In the genomic region with DNA sequence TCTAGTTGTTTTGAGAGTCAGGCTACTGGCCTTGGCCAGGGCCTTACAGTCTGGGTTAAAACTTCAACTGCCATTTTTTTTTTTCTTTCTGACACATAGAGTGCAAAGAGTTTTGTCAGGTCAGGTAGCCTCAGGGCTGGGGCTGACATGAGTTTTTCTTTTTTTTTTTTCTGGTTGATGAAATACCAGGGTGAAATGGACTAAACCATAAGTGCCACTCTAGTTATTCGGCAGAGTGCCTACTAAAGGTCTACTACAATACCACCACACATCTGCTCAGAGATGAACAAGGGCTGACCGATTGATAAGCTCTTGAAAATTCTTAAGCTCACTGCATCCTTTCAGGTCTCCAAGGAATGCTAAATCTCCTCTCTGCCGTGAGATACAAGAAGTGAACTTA, we compare ENCODE assay signal across 24 cellular contexts. TPM values are rescaled to one million over a fixed set of nuclear protein-coding genes. Genes with fewer than 3 reads are reported as not detected.
"Had no signal": no experiment of that assay in that cellular context is flagged by ENCODE, and none has a peak within 500 bp of the region (broad histone marks: within the 10 kb centered on the region; RNA-seq: fewer than 3 reads in every experiment).

No MANE protein-coding gene starts in this region.

- DNase-seq: activated CD4-positive, alpha-beta memory T cell treated with anti-CD3 and anti-CD28 coated beads, Interleukin-2, amount 10 ng/mL, durations not matched to agents 7 days and 5 days; activated CD4-positive, alpha-beta T cell treated with anti-CD3 and anti-CD28 coated beads for 1 hour; activated CD4-positive, alpha-beta T cell treated with anti-CD3 and anti-CD28 coated beads for 4 hours; activated CD4-positive, alpha-beta T cell treated with anti-CD3 and anti-CD28 coated beads, Interleukin-2, amount 10 ng/mL, durations not matched to agents 7 days and 5 days; activated CD4-positive, alpha-beta T cell treated with anti-CD3 and anti-CD28 coated beads, Interleukin-2, amount 50 U/mL, for 4 hours; activated CD8-positive, alpha-beta memory T cell treated with anti-CD3 and anti-CD28 coated beads, Interleukin-2, amount 50 U/mL, for 48 hours; activated gamma-delta T cell; activated naive CD4-positive, alpha-beta T cell; activated naive CD4-positive, alpha-beta T cell treated with anti-CD3 and anti-CD28 coated beads, Interleukin-2, amount 10 ng/mL, durations not matched to agents 7 days and 5 days; activated naive CD8-positive, alpha-beta T cell treated with anti-CD3 and anti-CD28 coated beads, Interleukin-2, amount 10 ng/mL, durations not matched to agents 7 days and 5 days; activated T-cell treated with anti-CD3 and anti-CD28 coated beads for 4 hours; activated T-cell treated with anti-CD3 and anti-CD28 coated beads, Interleukin-2, amount 50 U/mL, for 24 hours; activated T-cell treated with anti-CD3 and anti-CD28 coated beads, Interleukin-2, amount 50 U/mL, for 72 hours; central memory CD4-positive, alpha-beta T cell; cerebellar nuclear complex; colonic mucosa; effector CD8-positive, alpha-beta T cell; esophagus squamous epithelium; foreskin melanocyte; T-helper 2 cell had no signal

- H3K9me3 Mint-ChIP-seq: brain had no signal

- H3K27ac Mint-ChIP-seq: activated CD4-positive, alpha-beta memory T cell treated with anti-CD3 and anti-CD28 coated beads, Interleukin-2, amount 10 ng/mL, durations not matched to agents 7 days and 5 days; activated CD4-positive, alpha-beta T cell treated with anti-CD3 and anti-CD28 coated beads, Interleukin-2, amount 10 ng/mL, durations not matched to agents 7 days and 5 days; activated naive CD4-positive, alpha-beta T cell treated with anti-CD3 and anti-CD28 coated beads, Interleukin-2, amount 10 ng/mL, durations not matched to agents 7 days and 5 days; activated naive CD4-positive, alpha-beta T cell treated with anti-CD3 and anti-CD28 coated beads, Interleukin-2, amount 50 U/mL, for 72 hours; activated naive CD8-positive, alpha-beta T cell treated with anti-CD3 and anti-CD28 coated beads, Interleukin-2, amount 10 ng/mL, durations not matched to agents 7 days and 5 days; activated T-cell treated with anti-CD3 and anti-CD28 coated beads, Interleukin-2, amount 50 U/mL, for 24 hours; activated T-cell treated with anti-CD3 and anti-CD28 coated beads, Interleukin-2, amount 50 U/mL, for 72 hours; brain had no signal

- H3K4me3 Mint-ChIP-seq: activated CD4-positive, alpha-beta memory T cell treated with anti-CD3 and anti-CD28 coated beads, Interleukin-2, amount 10 ng/mL, durations not matched to agents 7 days and 5 days; activated CD4-positive, alpha-beta T cell treated with anti-CD3 and anti-CD28 coated beads, Interleukin-2, amount 10 ng/mL, durations not matched to agents 7 days and 5 days; activated naive CD4-positive, alpha-beta T cell treated with anti-CD3 and anti-CD28 coated beads, Interleukin-2, amount 10 ng/mL, durations not matched to agents 7 days and 5 days; activated naive CD8-positive, alpha-beta T cell treated with anti-CD3 and anti-CD28 coated beads, Interleukin-2, amount 10 ng/mL, durations not matched to agents 7 days and 5 days; activated T-cell treated with anti-CD3 and anti-CD28 coated beads, Interleukin-2, amount 50 U/mL, for 24 hours; activated T-cell treated with anti-CD3 and anti-CD28 coated beads, Interleukin-2, amount 50 U/mL, for 72 hours; brain had no signal

- ATAC-seq: activated naive CD4-positive, alpha-beta T cell treated with anti-CD3 and anti-CD28 coated beads, Interleukin-2, amount 50 U/mL, for 72 hours; activated T-cell treated with anti-CD3 and anti-CD28 coated beads, Interleukin-2, amount 50 U/mL, for 72 hours; gastroesophageal sphincter had no signal

- H3K27me3 Mint-ChIP-seq: activated CD4-positive, alpha-beta memory T cell treated with anti-CD3 and anti-CD28 coated beads, Interleukin-2, amount 10 ng/mL, durations not matched to agents 7 days and 5 days; activated CD4-positive, alpha-beta T cell treated with anti-CD3 and anti-CD28 coated beads, Interleukin-2, amount 10 ng/mL, durations not matched to agents 7 days and 5 days; activated naive CD4-positive, alpha-beta T cell treated with anti-CD3 and anti-CD28 coated beads, Interleukin-2, amount 10 ng/mL, durations not matched to agents 7 days and 5 days; activated naive CD8-positive, alpha-beta T cell treated with anti-CD3 and anti-CD28 coated beads, Interleukin-2, amount 10 ng/mL, durations not matched to agents 7 days and 5 days; activated T-cell treated with anti-CD3 and anti-CD28 coated beads, Interleukin-2, amount 50 U/mL, for 24 hours had no signal

RNA-seq across cellular contexts. Expression of a gene that starts 4.4 kb away (rescaled TPM):
- total RNA-seq: ascending aorta had no signal
